In the genomic region with DNA sequence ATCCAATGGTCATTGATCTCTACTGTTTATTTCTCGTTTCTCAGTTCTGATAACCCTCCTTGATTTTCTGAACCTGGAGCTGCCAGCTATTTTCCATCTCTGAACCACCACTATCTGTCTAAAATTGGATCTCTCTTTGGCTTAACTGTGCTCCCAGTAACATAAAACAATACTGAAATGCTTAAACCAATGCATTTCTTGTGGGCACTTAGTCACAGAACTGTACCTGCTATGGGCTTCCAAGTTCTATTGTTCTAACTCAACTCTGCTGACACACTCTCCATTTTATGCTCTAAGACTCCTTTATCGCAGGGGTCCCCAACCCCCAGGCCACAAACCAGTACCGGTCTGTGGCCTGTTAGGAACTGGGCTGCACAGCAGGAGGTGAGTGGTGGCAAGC, we compare ENCODE assay signal across 17 cellular contexts.
DNase-seq lines count a peak whose midpoint lies in the region; ATAC-seq and TF ChIP-seq lines count a peak whose summit lies in the region.
"Had no signal": no experiment of that assay in that cellular context is flagged by ENCODE, and none has a peak within 500 bp of the region (broad histone marks: within the 10 kb centered on the region; RNA-seq: fewer than 3 reads in every experiment).

No MANE protein-coding gene starts in this region.

- peak overlapping the region in 1 of 2 experiments; percentile 36 for H3K14ac ChIP-seq in mesenchymal stem cell (ENCODE audit: low read length in 2 of 2)

- no peak for DNase-seq in activated T-cell treated with anti-CD3 and anti-CD28 coated beads, Interleukin-2, amount 50 U/mL, for 72 hours
- no peak for DNase-seq in activated T-cell treated with anti-CD3 and anti-CD28 coated beads, Interleukin-2, amount 50 U/mL, for 4 hours
- DNase-seq in coronary artery (ENCODE audit: low spot score), result no peak
- no peak for DNase-seq in mesenchymal stem cell
- DNase-seq in tibial artery, result no peak
- no peak for DNase-seq in mesenteric fat pad (ENCODE audit: low spot score)
- DNase-seq in iPS-NIHi11 (ENCODE audit: low spot score), result no peak
- no peak for DNase-seq in RKO (ENCODE audit: low spot score)
- DNase-seq: 8988T, activated B cell treated with CpG ODN at 0.5 μM for 24 hours, activated T-cell treated with anti-CD3 and anti-CD28 coated beads for 4 hours, cerebellar nuclear complex, foreskin fibroblast, NCI-H1417, NCI-H524, posterior cingulate gyrus, SHP77 treated with DMSO at 0.1 percent for 48 hours had no signal

- peak overlapping the region in 1 of 2 experiments; percentile 77 for H2BK12ac ChIP-seq in mesenchymal stem cell (ENCODE audit: low read length in 2 of 2)

- peak overlapping the region; percentile 61 for H2AK5ac ChIP-seq in mesenchymal stem cell (ENCODE audit: low read length, severe bottlenecking)

- H3K9ac ChIP-seq in mesenchymal stem cell (ENCODE audit: low read length), result peak overlapping the region; percentile 94

- H2BK15ac ChIP-seq in mesenchymal stem cell (ENCODE audit: low read depth, poor library complexity, severe bottlenecking), result peak overlapping the region; percentile 40

- H3K27ac ChIP-seq in coronary artery (peak overlapping the region; percentile 79 to 84), mesenchymal stem cell (ENCODE audit: low read length, poor library complexity, severe bottlenecking) (no peak overlapping the region), tibial artery (peak overlapping the region; percentile 77 to 78)

- no peak overlapping the region for H4K8ac ChIP-seq in mesenchymal stem cell (ENCODE audit: low read length)

- H3K9me3 Mint-ChIP-seq in activated T-cell treated with anti-CD3 and anti-CD28 coated beads, Interleukin-2, amount 50 U/mL, for 72 hours, result no peaks in the 10 kb centered on the region
- H3K9me3 Mint-ChIP-seq in activated T-cell treated with anti-CD3 and anti-CD28 coated beads, Interleukin-2, amount 50 U/mL, for 4 hours, result no peaks in the 10 kb centered on the region
- H3K9me3 Mint-ChIP-seq: activated B cell treated with CpG ODN at 0.5 μM for 24 hours had no signal

- H3K9me3 ChIP-seq in mesenchymal stem cell (ENCODE audit: control insufficient read depth, low read length) (no peaks in the 10 kb centered on the region), tibial artery (no peaks in the 10 kb centered on the region)

- no peak overlapping the region for H2BK5ac ChIP-seq in mesenchymal stem cell (ENCODE audit: low read depth, low read length, poor library complexity, severe bottlenecking)

- intact Hi-C loops in tibial artery (cut with DNase I; ENCODE audit: low total_unique reads), result no loop called here

- no peak overlapping the region for H2BK120ac ChIP-seq in mesenchymal stem cell (ENCODE audit: low read depth, low read length)

- peaks cover 7% of the 10 kb centered on the region for H3K4me1 Mint-ChIP-seq in activated T-cell treated with anti-CD3 and anti-CD28 coated beads, Interleukin-2, amount 50 U/mL, for 72 hours (ENCODE audit: low read depth)
- H3K4me1 Mint-ChIP-seq in activated T-cell treated with anti-CD3 and anti-CD28 coated beads, Interleukin-2, amount 50 U/mL, for 4 hours (ENCODE audit: low read depth), result no peaks in the 10 kb centered on the region

- H3K36me3 Mint-ChIP-seq in activated T-cell treated with anti-CD3 and anti-CD28 coated beads, Interleukin-2, amount 50 U/mL, for 72 hours (ENCODE audit: insufficient read depth in 2 of 2), result no peaks in the 10 kb centered on the region
- H3K36me3 Mint-ChIP-seq in activated T-cell treated with anti-CD3 and anti-CD28 coated beads, Interleukin-2, amount 50 U/mL, for 4 hours (ENCODE audit: insufficient read depth), result no peaks in the 10 kb centered on the region

- H3K18ac ChIP-seq in mesenchymal stem cell (ENCODE audit: low read depth in 1 of 2, low read length in 2 of 2), result peak overlapping the region; percentile 37 to 59

- H3K4me3 ChIP-seq in coronary artery, result peak overlapping the region; percentile 23
- no peak overlapping the region for H3K4me3 ChIP-seq in mesenchymal stem cell (ENCODE audit: insufficient read depth in 1 of 2, low read depth in 1 of 2, low read length in 2 of 2)
- no peak overlapping the region for H3K4me3 ChIP-seq in tibial artery

- H3K27me3 ChIP-seq in mesenchymal stem cell (ENCODE audit: control insufficient read depth in 1 of 2, insufficient read depth in 1 of 2, low read length in 2 of 2) (no peaks in the 10 kb centered on the region), tibial artery (no peaks in the 10 kb centered on the region)

- H4K91ac ChIP-seq in mesenchymal stem cell (ENCODE audit: low read length), result no peak overlapping the region

- peaks cover 39% of the 10 kb centered on the region for H3K27me3 Mint-ChIP-seq in activated T-cell treated with anti-CD3 and anti-CD28 coated beads, Interleukin-2, amount 50 U/mL, for 72 hours (ENCODE audit: low read depth)
- H3K27me3 Mint-ChIP-seq in activated T-cell treated with anti-CD3 and anti-CD28 coated beads, Interleukin-2, amount 50 U/mL, for 4 hours (ENCODE audit: low read depth), result peaks cover 1% of the 10 kb centered on the region
- H3K27me3 Mint-ChIP-seq: activated B cell treated with CpG ODN at 0.5 μM for 24 hours had no signal

- TF ChIP-seq CTCF in coronary artery (IDR thresholded peaks at IDR 0.05), result no peak
- TF ChIP-seq CTCF in tibial artery (IDR thresholded peaks at IDR 0.05), result no peak

- peaks cover 13% of the 10 kb centered on the region for H3K79me1 ChIP-seq in mesenchymal stem cell (replicated peaks; ENCODE audit: low read length, poor library complexity, severe bottlenecking)

- H3K4me2 ChIP-seq in mesenchymal stem cell (ENCODE audit: low read length, poor library complexity, severe bottlenecking), result no peak overlapping the region

- no peak overlapping the region for H3K4me3 Mint-ChIP-seq in activated T-cell treated with anti-CD3 and anti-CD28 coated beads, Interleukin-2, amount 50 U/mL, for 72 hours
- no peak overlapping the region for H3K4me3 Mint-ChIP-seq in activated T-cell treated with anti-CD3 and anti-CD28 coated beads, Interleukin-2, amount 50 U/mL, for 4 hours
- H3K4me3 Mint-ChIP-seq: activated B cell treated with CpG ODN at 0.5 μM for 24 hours had no signal

- H3K4me1 ChIP-seq in mesenchymal stem cell (ENCODE audit: control insufficient read depth, insufficient read depth, low read depth, low read length), result peaks cover 10% of the 10 kb centered on the region
- H3K4me1 ChIP-seq in tibial artery, result peaks cover 5 to 71% (median 45%) of the 10 kb centered on the region in 4 donors

- WGBS in mesenchymal stem cell, result 79% methylated on average over 3 of the region's 3 CpGs

- H3K27ac Mint-ChIP-seq in activated T-cell treated with anti-CD3 and anti-CD28 coated beads, Interleukin-2, amount 50 U/mL, for 72 hours, result no peak overlapping the region
- H3K27ac Mint-ChIP-seq: activated B cell treated with CpG ODN at 0.5 μM for 24 hours had no signal

- ATAC-seq in activated T-cell treated with anti-CD3 and anti-CD28 coated beads, Interleukin-2, amount 50 U/mL, for 72 hours (replicated peaks in 1 of 2), result peak; percentile 41 to 48
- ATAC-seq in activated T-cell treated with anti-CD3 and anti-CD28 coated beads, Interleukin-2, amount 50 U/mL, for 4 hours, result no peak

- H2AFZ ChIP-seq in mesenchymal stem cell (ENCODE audit: low read depth, low read length), result no peak overlapping the region

- no peak overlapping the region for H3K23ac ChIP-seq in mesenchymal stem cell (ENCODE audit: low read length in 2 of 2)

- peak overlapping the region; percentile 39 to 78 for H3K4ac ChIP-seq in mesenchymal stem cell (ENCODE audit: low read depth in 1 of 2, low read length in 2 of 2)

- H3K36me3 ChIP-seq in mesenchymal stem cell (ENCODE audit: control insufficient read depth in 1 of 2, insufficient read depth in 2 of 2, low read depth in 1 of 2, low read length in 2 of 2) (peaks cover 0 to 3% of the 10 kb centered on the region in 2 experiments), tibial artery (no peaks in the 10 kb centered on the region)

Comparison
In these comparisons a context has a peak if more than half of its experiments do, and no peak if none do; other contexts are left out.
1. ATAC-seq: peak in activated T-cell treated with anti-CD3 and anti-CD28 coated beads, Interleukin-2, amount 50 U/mL, for 72 hours (2 of 2); none in activated T-cell treated with anti-CD3 and anti-CD28 coated beads, Interleukin-2, amount 50 U/mL, for 4 hours (0 of 2).